Comparison of ENCODE assay signal across 27 cellular contexts in the genomic region with DNA sequence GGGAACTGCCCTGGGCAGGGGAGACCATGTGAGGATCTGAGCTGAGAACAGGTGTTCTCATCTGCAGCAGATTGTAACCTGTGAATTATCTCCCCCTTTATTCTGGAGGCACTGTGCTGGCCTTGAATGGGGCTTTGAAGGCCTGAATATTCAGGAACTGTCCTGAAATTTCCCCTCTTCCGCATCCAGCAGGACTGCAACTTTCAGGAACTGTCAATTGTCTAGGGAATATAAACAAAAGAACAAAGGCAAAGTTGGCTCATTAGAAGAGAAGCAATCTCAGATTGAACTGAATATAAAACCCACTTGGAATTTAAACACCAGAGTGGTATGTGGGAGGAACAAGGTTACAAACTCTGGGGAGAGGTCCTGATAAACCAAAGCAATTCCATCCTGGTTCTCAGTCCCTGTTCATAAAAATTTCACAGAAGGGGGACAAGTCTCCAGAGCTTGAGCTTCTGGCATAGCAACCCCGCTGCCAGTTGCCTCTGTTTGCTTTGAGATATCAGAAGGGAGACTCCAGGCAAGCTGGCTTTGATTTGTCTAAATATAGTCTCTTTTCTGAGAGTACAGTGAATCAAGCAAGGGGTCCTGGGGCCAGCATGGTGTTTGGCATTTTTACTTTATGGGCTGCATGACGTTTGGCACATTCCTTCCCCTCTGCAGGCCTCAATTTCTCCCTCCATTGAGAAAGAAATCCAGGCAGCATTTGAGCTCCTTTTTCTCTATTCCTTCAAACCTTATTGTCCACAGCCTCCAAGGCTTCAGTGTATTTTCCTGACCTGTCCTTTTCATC. TPM values are rescaled to one million over a fixed set of nuclear protein-coding genes. Genes with fewer than 3 reads are reported as not detected.
DNase-seq lines count a peak whose midpoint lies in the region; ATAC-seq and TF ChIP-seq lines count a peak whose summit lies in the region.
"Had no signal": no experiment of that assay in that cellular context is flagged by ENCODE, and none has a peak within 500 bp of the region (broad histone marks: within the 10 kb centered on the region; RNA-seq: fewer than 3 reads in every experiment).

No MANE protein-coding gene starts in this region.

- peak; percentile 26 for ATAC-seq in Right ventricle myocardium inferior
- no peak for ATAC-seq in lung (ENCODE audit: insufficient read depth, low FRiP score)
- no peak for ATAC-seq in GM18907 (IDR thresholded peaks at IDR 0.05; ENCODE audit: unreplicated experiment)
- ATAC-seq: activated naive CD4-positive, alpha-beta T cell treated with anti-CD3 and anti-CD28 coated beads, Interleukin-2, amount 50 U/mL, for 72 hours; activated T-helper 17 cell treated with anti-CD3 and anti-CD28 coated beads, Interleukin-2, amount 50 U/mL, for 72 hours had no signal

- TF ChIP-seq POLR2A in esophagus muscularis mucosa (IDR thresholded peaks at IDR 0.05; ENCODE audit: low read depth) (no peak), vagina (IDR thresholded peaks at IDR 0.05) (no peak)

- TF ChIP-seq EP300 in esophagus muscularis mucosa (IDR thresholded peaks at IDR 0.05), result no peak

- no peaks in the 10 kb centered on the region for H3K27me3 ChIP-seq in esophagus muscularis mucosa
- no peaks in the 10 kb centered on the region for H3K27me3 ChIP-seq in lung (ENCODE audit: control insufficient read depth, insufficient read depth)
- H3K27me3 ChIP-seq in vagina, result no peaks in the 10 kb centered on the region
- H3K27me3 ChIP-seq: ascending aorta, foreskin keratinocyte had no signal

- TF ChIP-seq CTCF in esophagus muscularis mucosa (IDR thresholded peaks at IDR 0.05), result no peak
- no peak for TF ChIP-seq CTCF in lung (IDR thresholded peaks at IDR 0.05; ENCODE audit: control extremely low read depth, extremely low read depth)
- no peak for TF ChIP-seq CTCF in vagina (IDR thresholded peaks at IDR 0.05)

- intact Hi-C loops in Right ventricle myocardium inferior (cut with DNase I), result loop anchor here (2.0 kb wide), 1 partner anchor 47 kb away; a partner anchor contains a TSS
- intact Hi-C loops in cardiac septum (cut with DNase I), result loop anchor here (10.0 kb wide), 1 partner anchor 129 kb away; no protein-coding TSS in a partner anchor
- intact Hi-C loops in esophagus muscularis mucosa (cut with DNase I), result no loop called here
- intact Hi-C loops in vagina (cut with DNase I), result no loop called here

- H3K27ac ChIP-seq in esophagus muscularis mucosa (replicated peaks in 1 of 4) (peak overlapping the region in 1 of 4 donors; percentile 3), lung (ENCODE audit: low read depth in 1 of 2, low read length in 1 of 2) (peak overlapping the region; percentile 68 to 73), vagina (peak overlapping the region; percentile 30)
- H3K27ac ChIP-seq: ascending aorta, foreskin keratinocyte had no signal

- H3K36me3 ChIP-seq in esophagus muscularis mucosa (no peaks in the 10 kb centered on the region), lung (ENCODE audit: control insufficient read depth in 2 of 2, insufficient read depth in 2 of 2, low read length in 2 of 2) (no peaks in the 10 kb centered on the region), vagina (no peaks in the 10 kb centered on the region)
- H3K36me3 ChIP-seq: ascending aorta had no signal

- H3K9me3 ChIP-seq in esophagus muscularis mucosa (no peaks in the 10 kb centered on the region), lung (ENCODE audit: control insufficient read depth in 2 of 2, insufficient read depth in 1 of 2, low read length in 1 of 2) (no peaks in the 10 kb centered on the region), vagina (no peaks in the 10 kb centered on the region)
- H3K9me3 ChIP-seq: ascending aorta had no signal

- DNase-seq in Right ventricle myocardium inferior (ENCODE audit: missing footprints), result no peak
- DNase-seq in cardiac septum (ENCODE audit: low spot score), result no peak
- peak; percentile 83 for DNase-seq in esophagus muscularis mucosa (ENCODE audit: extremely low spot score)
- DNase-seq in lung (ENCODE audit: low spot score), result no peak
- DNase-seq in vagina (ENCODE audit: extremely low spot score in 2 of 2), result no peak
- DNase-seq in cortex of kidney (lab: John Stamatoyannopoulos, UW), result no peak
- DNase-seq in OCI-M1 (lab: John Stamatoyannopoulos, UW), result no peak
- DNase-seq: activated CD4-positive, alpha-beta T cell treated with anti-CD3 and anti-CD28 coated beads, Interleukin-2, amount 50 U/mL, for 48 hours; activated CD8-positive, alpha-beta memory T cell treated with anti-CD3 and anti-CD28 coated beads, Interleukin-2, amount 50 U/mL, for 4 hours; CD4-positive, alpha-beta T cell; DMS153; HFFc6; hippocampal formation; mammary epithelial cell; NCI-H1092 treated with DMSO at 0.1 percent for 48 hours; NCI-H2029; NCI-H226; NCI-H774; stimulated activated CD4-positive, alpha-beta T cell treated with anti-CD3 and anti-CD28 coated beads, Interleukin-2, amount 100 ng/mL, for 24 hours; T1000 had no signal

- WGBS in esophagus muscularis mucosa, result 69% methylated on average over 3 of the region's 3 CpGs
- WGBS in lung, 2 donors, result 49 to 79% methylated on average over 3 of the region's 3 CpGs

- H3K4me1 ChIP-seq in esophagus muscularis mucosa, result peaks cover 6 to 25% (median 16%) of the 10 kb centered on the region in 4 donors
- H3K4me1 ChIP-seq in lung (ENCODE audit: control insufficient read depth in 2 of 2, insufficient read depth in 2 of 2, low read length in 2 of 2), result peaks cover 2 to 14% of the 10 kb centered on the region in 2 donors
- no peaks in the 10 kb centered on the region for H3K4me1 ChIP-seq in vagina
- H3K4me1 ChIP-seq: ascending aorta had no signal

- H3K4me3 ChIP-seq in esophagus muscularis mucosa (no peak overlapping the region), lung (no peak overlapping the region), vagina (no peak overlapping the region)
- H3K4me3 ChIP-seq: ascending aorta, smooth muscle cell had no signal

RNA-seq across cellular contexts. Expression of a gene that starts 47.5 kb away (rescaled TPM):
- total RNA-seq in Right ventricle myocardium inferior (5.5 TPM), cardiac septum (2.6 TPM), esophagus muscularis mucosa (1 to 10 TPM; 4.2 to 6.1 (median 4.9) TPM), lung (10 to 100 TPM in 1 of 2 donors, 1 to 10 TPM in 1; 8.0 to 18.4 TPM), vagina (43.2 TPM)
- polyA plus RNA-seq in lung, result 10 to 100 TPM in 1 of 2 donors, 1 to 10 TPM in 1; 3.5 to 11.0 TPM
- total RNA-seq: G401 had no signal

Comparison
In these comparisons a context has a peak if more than half of its experiments do, and no peak if none do; other contexts are left out.
1. intact Hi-C loops: an anchor here in Right ventricle myocardium inferior (2.0 kb wide) and cardiac septum (10.0 kb wide); none called in esophagus muscularis mucosa and vagina.